ENCODE assay signal across 8 cellular contexts in genomic region chr5:134526483-134527155, GRCh38. TPM values are rescaled to one million over a fixed set of nuclear protein-coding genes. Genes with fewer than 3 reads are reported as not detected.
A peak's percentile ranks its signal among the peaks of the same experiment; 100 is the strongest.
DNase-seq lines count a peak whose midpoint lies in the region; ATAC-seq lines count a peak whose summit lies in the region.

No MANE protein-coding gene starts in this region.

- H3K9ac ChIP-seq in mesenchymal stem cell (ENCODE audit: low read length): peak overlapping the region; percentile 100

- 1% methylated on average over 54 of the region's 61 CpGs for WGBS in mesenchymal stem cell

- peak overlapping the region; percentile 31 to 97 for H3K4ac ChIP-seq in mesenchymal stem cell (ENCODE audit: low read depth in 1 of 2, low read length in 2 of 2)

- H2AK5ac ChIP-seq in mesenchymal stem cell (ENCODE audit: low read length, severe bottlenecking): peak overlapping the region; percentile 17

- peak overlapping the region; percentile 90 to 96 for H3K18ac ChIP-seq in mesenchymal stem cell (ENCODE audit: low read depth in 1 of 2, low read length in 2 of 2)

- peak overlapping the region; percentile 53 to 97 for H3K23ac ChIP-seq in mesenchymal stem cell (ENCODE audit: low read length in 2 of 2)

- H2AFZ ChIP-seq in mesenchymal stem cell (ENCODE audit: low read depth, low read length): peak overlapping the region; percentile 51

- H3K14ac ChIP-seq in mesenchymal stem cell (ENCODE audit: low read length in 2 of 2): peak overlapping the region in 1 of 2 experiments; percentile 91

- peak overlapping the region; percentile 85 for H4K8ac ChIP-seq in mesenchymal stem cell (ENCODE audit: low read length)

- H3K27ac ChIP-seq in mesenchymal stem cell (ENCODE audit: low read length, poor library complexity, severe bottlenecking): peak overlapping the region; percentile 92

- H3K27me3 ChIP-seq in mesenchymal stem cell (ENCODE audit: control insufficient read depth in 1 of 2, insufficient read depth in 1 of 2, low read length in 2 of 2): no peaks in the 10 kb centered on the region

- H3K4me3 ChIP-seq in mesenchymal stem cell (ENCODE audit: insufficient read depth in 1 of 2, low read depth in 1 of 2, low read length in 2 of 2): peak overlapping the region; percentile 91 to 94

- peak overlapping the region; percentile 80 for H2BK120ac ChIP-seq in mesenchymal stem cell (ENCODE audit: low read depth, low read length)

- peaks cover 2% of the 10 kb centered on the region for H3K79me1 ChIP-seq in mesenchymal stem cell (replicated peaks; ENCODE audit: low read length, poor library complexity, severe bottlenecking)

- peaks cover 31% of the 10 kb centered on the region for H3K4me1 ChIP-seq in mesenchymal stem cell (ENCODE audit: control insufficient read depth, insufficient read depth, low read depth, low read length)

- peak overlapping the region in 1 of 2 experiments; percentile 84 for H2BK12ac ChIP-seq in mesenchymal stem cell (ENCODE audit: low read length in 2 of 2)

- H3K36me3 ChIP-seq in mesenchymal stem cell (ENCODE audit: control insufficient read depth in 1 of 2, insufficient read depth in 2 of 2, low read depth in 1 of 2, low read length in 2 of 2): no peaks in the 10 kb centered on the region

- ATAC-seq in HG02840 (IDR thresholded peaks at IDR 0.05; ENCODE audit: low FRiP score, unreplicated experiment): peak; percentile 20

- H2BK5ac ChIP-seq in mesenchymal stem cell (ENCODE audit: low read depth, low read length, poor library complexity, severe bottlenecking): peak overlapping the region; percentile 95

- H4K91ac ChIP-seq in mesenchymal stem cell (ENCODE audit: low read length): peak overlapping the region; percentile 74

- no peaks in the 10 kb centered on the region for H3K9me3 ChIP-seq in mesenchymal stem cell (ENCODE audit: control insufficient read depth, low read length)

- DNase-seq in NCI-H2081 (lab: John Stamatoyannopoulos, UW): peak; percentile 42 to 51
- no peak for DNase-seq in NCI-H2081 treated with DMSO at 0.1 percent for 48 hours (lab: John Stamatoyannopoulos, UW)
- peak; percentile 80 for DNase-seq in NCI-H2196 treated with DMSO at 0.1 percent for 48 hours (lab: John Stamatoyannopoulos, UW; ENCODE audit: unreplicated experiment)
- peak; percentile 46 to 51 for DNase-seq in activated CD4-positive, alpha-beta T cell treated with anti-CD3 and anti-CD28 coated beads, Interleukin-2, amount 50 U/mL, for 4 hours
- DNase-seq in effector CD8-positive, alpha-beta T cell (lab: John Stamatoyannopoulos, UW): peak; percentile 46
- DNase-seq in mesenchymal stem cell: peak; percentile 49
- DNase-seq in stimulated activated CD8-positive, alpha-beta memory T cell treated with anti-CD3 and anti-CD28 coated beads, Interleukin-12 subunit alpha, Interleukin-12 subunit beta, amount 100 ng/mL, for 24 hours (ENCODE audit: extremely low read depth): peak; percentile 48

- peak overlapping the region; percentile 94 for H2BK15ac ChIP-seq in mesenchymal stem cell (ENCODE audit: low read depth, poor library complexity, severe bottlenecking)

- peak overlapping the region; percentile 88 for H3K4me2 ChIP-seq in mesenchymal stem cell (ENCODE audit: low read length, poor library complexity, severe bottlenecking)

RNA-seq across cellular contexts. Expression of gene JADE2, which starts 1.1 kb away (rescaled TPM):
- 19.8 TPM for polyA plus RNA-seq in mesenchymal stem cell (2013, experiment 1 of 2)
- polyA plus RNA-seq in mesenchymal stem cell (2013, experiment 2 of 2): 17.8 TPM
